In the genomic region with DNA sequence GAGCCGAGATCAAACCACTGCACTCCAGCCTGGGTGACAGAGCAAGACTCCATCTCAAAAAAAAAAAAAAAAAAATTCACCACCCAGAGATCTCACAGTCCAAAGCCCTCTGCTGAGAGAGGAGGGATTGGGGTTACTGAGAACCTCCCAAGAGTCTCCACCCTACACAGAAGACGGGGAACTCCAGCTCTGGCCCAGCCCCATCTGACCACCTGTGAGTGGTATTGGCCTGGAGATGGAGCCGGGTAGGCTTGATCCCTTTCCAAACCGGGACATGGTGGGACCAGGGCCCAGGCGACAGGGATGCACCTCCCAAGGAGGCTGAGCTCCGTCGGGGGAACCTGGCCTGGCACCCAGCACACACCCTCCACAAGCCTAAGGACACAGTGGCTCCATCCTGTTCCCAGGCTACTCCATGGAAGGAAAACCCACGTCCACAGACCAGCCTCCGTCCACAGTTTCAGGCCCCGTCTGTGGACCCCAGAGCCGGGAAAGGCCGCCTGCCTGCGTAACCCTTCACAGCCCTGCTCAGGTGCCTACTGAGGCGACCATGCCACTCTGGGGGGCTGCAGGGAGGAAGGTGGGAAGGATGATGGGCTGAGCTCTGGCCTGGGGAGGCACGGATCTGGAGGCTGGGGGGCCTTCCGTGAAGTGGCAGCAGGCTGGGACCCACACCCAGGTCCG, we compare ENCODE assay signal across 2 cellular contexts.
TF ChIP-seq lines count a peak whose summit lies in the region.

No MANE protein-coding gene starts in this region.

TF ChIP-seq in SK-N-SH, 30 proteins besides CTCF, POLR2A, EP300 and RAD21:
- TF ChIP-seq IRF3 (IDR thresholded peaks at IDR 0.05; ENCODE audit: low read depth, low read length) (no peak), PBX3 (IDR thresholded peaks at IDR 0.05) (no peak), TAF1 (IDR thresholded peaks at IDR 0.05; ENCODE audit: borderline replicate concordance, low read depth, low read length) (no peak), CHD2 (IDR thresholded peaks at IDR 0.05; ENCODE audit: low read length, partially characterized antibody) (no peak), SMC3 (IDR thresholded peaks at IDR 0.05; ENCODE audit: low read depth, low read length) (no peak)

TF ChIP-seq in SK-N-SH treated with all-trans-retinoic acid at 6 μM for 48 hours, 23 proteins besides CTCF, POLR2A, EP300 and RAD21 (continued from another document):
- TF ChIP-seq POU6F1 (CRISPR knock-in tag; IDR thresholded peaks at IDR 0.05; ENCODE audit: borderline replicate concordance, low read depth) (no peak), BACH2 (CRISPR knock-in tag; IDR thresholded peaks at IDR 0.05; ENCODE audit: borderline replicate concordance) (no peak), ZNF70 (CRISPR knock-in tag; IDR thresholded peaks at IDR 0.05) (no peak), ESRRG (CRISPR knock-in tag; IDR thresholded peaks at IDR 0.05) (no peak), TCF4 (CRISPR knock-in tag; IDR thresholded peaks at IDR 0.05; ENCODE audit: borderline replicate concordance) (no peak), SNAI2 (CRISPR knock-in tag; IDR thresholded peaks at IDR 0.05) (no peak), PPARA (CRISPR knock-in tag; IDR thresholded peaks at IDR 0.05; ENCODE audit: borderline replicate concordance) (no peak), ZNF8 (CRISPR knock-in tag; IDR thresholded peaks at IDR 0.05) (no peak), TOX (CRISPR knock-in tag; IDR thresholded peaks at IDR 0.05; ENCODE audit: borderline replicate concordance) (no peak), CSDC2 (CRISPR knock-in tag; IDR thresholded peaks at IDR 0.05) (no peak), CREB5 (CRISPR knock-in tag; IDR thresholded peaks at IDR 0.05; ENCODE audit: low read depth) (no peak), RARB (CRISPR knock-in tag; IDR thresholded peaks at IDR 0.05) (no peak), GLIS3 (CRISPR knock-in tag; IDR thresholded peaks at IDR 0.05) (no peak)
- TF ChIP-seq, protein P1, sequence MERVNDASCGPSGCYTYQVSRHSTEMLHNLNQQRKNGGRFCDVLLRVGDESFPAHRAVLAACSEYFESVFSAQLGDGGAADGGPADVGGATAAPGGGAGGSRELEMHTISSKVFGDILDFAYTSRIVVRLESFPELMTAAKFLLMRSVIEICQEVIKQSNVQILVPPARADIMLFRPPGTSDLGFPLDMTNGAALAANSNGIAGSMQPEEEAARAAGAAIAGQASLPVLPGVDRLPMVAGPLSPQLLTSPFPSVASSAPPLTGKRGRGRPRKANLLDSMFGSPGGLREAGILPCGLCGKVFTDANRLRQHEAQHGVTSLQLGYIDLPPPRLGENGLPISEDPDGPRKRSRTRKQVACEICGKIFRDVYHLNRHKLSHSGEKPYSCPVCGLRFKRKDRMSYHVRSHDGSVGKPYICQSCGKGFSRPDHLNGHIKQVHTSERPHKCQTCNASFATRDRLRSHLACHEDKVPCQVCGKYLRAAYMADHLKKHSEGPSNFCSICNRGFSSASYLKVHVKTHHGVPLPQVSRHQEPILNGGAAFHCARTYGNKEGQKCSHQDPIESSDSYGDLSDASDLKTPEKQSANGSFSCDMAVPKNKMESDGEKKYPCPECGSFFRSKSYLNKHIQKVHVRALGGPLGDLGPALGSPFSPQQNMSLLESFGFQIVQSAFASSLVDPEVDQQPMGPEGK (CRISPR knock-in tag; IDR thresholded peaks at IDR 0.05; ENCODE audit: borderline replicate concordance): no peak
